Comparison of ENCODE assay signal across 38 cellular contexts in the genomic region with DNA sequence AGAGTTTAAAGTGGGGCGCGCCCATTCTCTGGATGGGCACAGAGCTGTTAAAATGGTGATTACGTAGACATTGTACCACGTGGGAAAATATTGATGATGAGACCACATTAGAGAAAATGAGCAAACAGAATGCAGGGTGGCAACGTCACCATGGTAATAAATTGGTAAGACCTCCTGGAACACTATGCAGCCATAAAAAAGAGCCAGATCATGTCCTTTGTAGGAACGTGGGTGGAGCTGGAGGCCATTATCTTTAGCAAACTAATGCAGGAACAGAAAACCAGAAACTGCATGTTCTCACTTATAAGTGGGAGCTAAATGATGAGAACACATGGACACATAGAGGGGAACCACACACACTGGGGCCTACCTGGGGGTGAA. TPM values are rescaled to one million over a fixed set of nuclear protein-coding genes. Genes with fewer than 3 reads are reported as not detected.
"Had no signal": no experiment of that assay in that cellular context is flagged by ENCODE, and none has a peak within 500 bp of the region (broad histone marks: within the 10 kb centered on the region; RNA-seq: fewer than 3 reads in every experiment).

No MANE protein-coding gene starts in this region.

- H3K9me3 ChIP-seq: adrenal gland, body of pancreas, breast epithelium had no signal

- H3K27ac ChIP-seq: adrenal gland, body of pancreas, brain microvascular endothelial cell, breast epithelium, VCaP had no signal

- H3K27me3 ChIP-seq: body of pancreas had no signal

- ATAC-seq: activated CD8-positive, alpha-beta T cell treated with anti-CD3 and anti-CD28 coated beads for 36 hours; activated naive CD4-positive, alpha-beta T cell treated with anti-CD3 and anti-CD28 coated beads, Interleukin-2, amount 50 U/mL, for 72 hours; activated T-cell treated with anti-CD3 and anti-CD28 coated beads, Interleukin-2, amount 50 U/mL, for 4 hours; activated T-cell treated with anti-CD3 and anti-CD28 coated beads, Interleukin-2, amount 50 U/mL, for 72 hours; activated T-helper 17 cell treated with anti-CD3 and anti-CD28 coated beads, Interleukin-2, amount 50 U/mL, for 72 hours; body of pancreas had no signal

- H3K36me3 ChIP-seq: adrenal gland, brain microvascular endothelial cell, breast epithelium had no signal

- DNase-seq: activated B cell treated with CpG ODN at 0.5 μM for 24 hours; activated CD4-positive, alpha-beta memory T cell treated with anti-CD3 and anti-CD28 coated beads for 36 hours; activated CD4-positive, alpha-beta T cell treated with anti-CD3 and anti-CD28 coated beads for 4 hours; activated CD4-positive, alpha-beta T cell treated with anti-CD3 and anti-CD28 coated beads, Interleukin-2, amount 10 ng/mL, durations not matched to agents 24 days and 14 days; activated CD4-positive, alpha-beta T cell treated with anti-CD3 and anti-CD28 coated beads, Interleukin-2, amount 50 U/mL, for 1 hour; activated CD4-positive, alpha-beta T cell treated with anti-CD3 and anti-CD28 coated beads, Interleukin-2, amount 50 U/mL, for 4 hours; activated CD4-positive, CD25-positive, alpha-beta regulatory T cell treated with anti-CD3 and anti-CD28 coated beads, Interleukin-2, amount 50 U/mL, for 72 hours; activated CD8-positive, alpha-beta memory T cell treated with anti-CD3 and anti-CD28 coated beads, Interleukin-2, amount 50 U/mL, for 4 hours; activated CD8-positive, alpha-beta T cell treated with anti-CD3 and anti-CD28 coated beads for 36 hours; activated effector memory CD4-positive, alpha-beta T cell treated with anti-CD3 and anti-CD28 coated beads, Interleukin-2, amount 50 U/mL, for 16 hours; activated gamma-delta T cell treated with Interleukin-2 at 50 U/mL for 16 hours; activated naive CD4-positive, alpha-beta T cell; activated naive CD4-positive, alpha-beta T cell treated with anti-CD3 and anti-CD28 coated beads for 36 hours; activated naive CD4-positive, alpha-beta T cell treated with anti-CD3 and anti-CD28 coated beads, Interleukin-2, amount 50 U/mL, for 16 hours; activated naive CD8-positive, alpha-beta T cell treated with anti-CD3 and anti-CD28 coated beads for 36 hours; activated T-cell treated with anti-CD3 and anti-CD28 coated beads for 4 hours; activated T-cell treated with anti-CD3 and anti-CD28 coated beads, Interleukin-2, amount 50 U/mL, for 1 hour; activated T-cell treated with anti-CD3 and anti-CD28 coated beads, Interleukin-2, amount 50 U/mL, for 4 hours; activated T-cell treated with anti-CD3 and anti-CD28 coated beads, Interleukin-2, amount 50 U/mL, for 72 hours; adrenal gland; amniotic stem cell; aorta; body of pancreas; brain microvascular endothelial cell; central memory CD4-positive, alpha-beta T cell; T-helper 2 cell; T-helper 9 cell had no signal

- H3K4me3 ChIP-seq: adrenal gland, body of pancreas, breast epithelium had no signal

- FAIRE-seq: astrocyte, colon, TTC549 had no signal

- H3K4me1 ChIP-seq: adrenal gland, body of pancreas, breast epithelium had no signal

RNA-seq across cellular contexts. Expression of gene CLDN14, which starts 53.5 kb away (rescaled TPM):
- total RNA-seq: activated CD4-positive, alpha-beta memory T cell treated with anti-CD3 and anti-CD28 coated beads for 36 hours; activated CD4-positive, alpha-beta T cell treated with anti-CD3 and anti-CD28 coated beads, Interleukin-2, amount 10 ng/mL, durations not matched to agents 24 days and 14 days; activated CD8-positive, alpha-beta memory T cell treated with anti-CD3 and anti-CD28 coated beads for 36 hours; activated CD8-positive, alpha-beta T cell treated with anti-CD3 and anti-CD28 coated beads for 36 hours; activated naive CD4-positive, alpha-beta T cell treated with anti-CD3 and anti-CD28 coated beads for 36 hours; activated naive CD4-positive, alpha-beta T cell treated with anti-CD3 and anti-CD28 coated beads, Interleukin-2, amount 50 U/mL, for 72 hours; activated naive CD8-positive, alpha-beta T cell treated with anti-CD3 and anti-CD28 coated beads for 36 hours; activated T-cell treated with anti-CD3 and anti-CD28 coated beads, Interleukin-2, amount 50 U/mL, for 4 hours; activated T-cell treated with anti-CD3 and anti-CD28 coated beads, Interleukin-2, amount 50 U/mL, for 72 hours; activated T-helper 1 cell treated with anti-CD3 and anti-CD28 coated beads, Interleukin-12 subunit alpha, Interleukin-12 subunit beta, Interleukin-2, Interleukin-4 antibody, amounts not matched to agents 30 ng/mL and 10 ng/mL and 1 ng/mL, durations not matched to agents 14 hours and 24 hours and 36 hours; adrenal gland; astrocyte; breast epithelium; cardiac septum; cerebellum had no signal
- polyA plus RNA-seq: adrenal gland had no signal
